ENCODE assay signal across 8 cellular contexts in genomic region chr10:122374859-122375721, GRCh38. TPM values are rescaled to one million over a fixed set of nuclear protein-coding genes. Genes with fewer than 3 reads are reported as not detected.
DNase-seq lines count a peak whose midpoint lies in the region; ATAC-seq, FAIRE-seq and TF ChIP-seq lines count a peak whose summit lies in the region.

No MANE protein-coding gene starts in this region.

- peaks cover 7 to 45% of the 10 kb centered on the region in 2 experiments; a peak in 3 of 4 replicates for H3K79me2 ChIP-seq in H1 (ENCODE audit: control insufficient read depth in 1 of 2, insufficient read depth in 2 of 2, low read length in 2 of 2)

- no peak overlapping the region for H2BK12ac ChIP-seq in H1 (ENCODE audit: low read depth, low read length)

- H3K9me3 ChIP-seq in H1 (ENCODE audit: insufficient read depth in 2 of 2, low read depth in 1 of 2, low read length in 1 of 2), result no peaks in the 10 kb centered on the region
- H3K9me3 ChIP-seq in mesodermal cell (ENCODE audit: control insufficient read depth, low read length), result no peaks in the 10 kb centered on the region

- H2AK5ac ChIP-seq in H1 (ENCODE audit: low read depth, low read length), result no peak overlapping the region

- POLR2A ChIA-PET in H1 (lab: Charles Lee; ENCODE audit: partially characterized antibody), result interaction anchor here (0.6 to 1.7 kb wide), 6 partner anchors 9 to 502 kb away, joined by 3 to 5 read pairs (median 3); no protein-coding TSS in a partner anchor

- ATAC-seq in HG02852 (IDR thresholded peaks at IDR 0.05; ENCODE audit: unreplicated experiment), result peak; percentile 42
- peak; percentile 41 for ATAC-seq in activated CD8-positive, alpha-beta memory T cell treated with anti-CD3 and anti-CD28 coated beads, Interleukin-2, amount 10 ng/mL, durations not matched to agents 7 days and 5 days

- no peak overlapping the region for H3K14ac ChIP-seq in H1 (ENCODE audit: insufficient read length)

- CTCF ChIA-PET in activated CD8-positive, alpha-beta memory T cell treated with anti-CD3 and anti-CD28 coated beads, Interleukin-2, amount 10 ng/mL, durations not matched to agents 7 days and 5 days (lab: Charles Lee), result interaction anchor here (1.0 to 3.1 kb wide), 10 partner anchors 12 to 191 kb away, joined by 3 to 17 read pairs (median 6); no protein-coding TSS in a partner anchor
- CTCF ChIA-PET in H1 (lab: Charles Lee; ENCODE audit: partially characterized antibody), result interaction anchor here (1.6 kb wide), 1 partner anchor 60 kb away, joined by 11 read pairs; no protein-coding TSS in a partner anchor

- peak overlapping the region; percentile 80 to 81 for H3K4me2 ChIP-seq in H1 (ENCODE audit: insufficient read depth in 1 of 2, low read depth in 2 of 2, low read length in 2 of 2)

- no peak for TF ChIP-seq CTCF in H1 (IDR thresholded peaks at IDR 0.05; ENCODE audit: control extremely low read depth in 1 of 3, insufficient read depth in 1 of 3, low read depth in 1 of 3, low read length in 3 of 3)

- H3K56ac ChIP-seq in H1 (replicated peaks; ENCODE audit: insufficient read length, low read depth, low read length), result peak overlapping the region; percentile 21

- no peak for TF ChIP-seq EP300 in H1 (IDR thresholded peaks at IDR 0.05; ENCODE audit: borderline replicate concordance in 1 of 2, low read depth in 2 of 2, low read length in 2 of 2)

- H3K23ac ChIP-seq in H1 (ENCODE audit: insufficient read length), result no peak overlapping the region

- no peak overlapping the region for H2BK15ac ChIP-seq in H1 (ENCODE audit: low read length)

- peak; percentile 44 to 61 for TF ChIP-seq POLR2A in H1 (IDR thresholded peaks at IDR 0.05; ENCODE audit: control extremely low read depth in 1 of 2, low read depth in 2 of 2, low read length in 2 of 2)

- peak overlapping the region; percentile 14; the same call in 1 of the 2 replicates for H3K18ac ChIP-seq in H1 (ENCODE audit: extremely low read depth, low read length)

- no peaks in the 10 kb centered on the region; a peak in 3 of 8 replicates for H3K36me3 ChIP-seq in H1 (ENCODE audit: control insufficient read depth in 2 of 4, insufficient read depth in 4 of 4, low read length in 3 of 4)
- peaks cover 5% of the 10 kb centered on the region for H3K36me3 ChIP-seq in mesodermal cell (ENCODE audit: control insufficient read depth, insufficient read depth, low read length)

- H3K36me3 Mint-ChIP-seq in activated CD8-positive, alpha-beta memory T cell treated with anti-CD3 and anti-CD28 coated beads, Interleukin-2, amount 10 ng/mL, durations not matched to agents 7 days and 5 days, result peaks cover 9% of the 10 kb centered on the region

- 0 out of 2 replicates have a peak, but pooled peaks cover 6% of the 10 kb centered on the region for H3K79me1 ChIP-seq in H1 (ENCODE audit: low read depth, low read length)

- 0 out of 2 replicates have a peak overlapping the region, but pooled peaks have one; percentile 21 for H2BK5ac ChIP-seq in H1 (ENCODE audit: low read depth, low read length)

- TF ChIP-seq RAD21 in H1 (IDR thresholded peaks at IDR 0.05 in 1 of 2, conservative IDR thresholded peaks at IDR 0.05 in 1 of 2; ENCODE audit: low read depth in 2 of 2, low read length in 2 of 2), result no peak

- WGBS in H1 (ENCODE audit: extremely low coverage in 1 of 2, insufficient coverage in 1 of 2, insufficient read length in 1 of 2, insufficient replicate concordance in 2 of 2, low coverage in 1 of 2, low lambda C conversion rate in 2 of 2, missing lambda C conversion rate in 1 of 2), 2 experiments, result 1% methylated on average over 49 of the region's 93 CpGs; no CpG with 5 or more reads in 1 of the 2 experiments
- 0% methylated on average over 81 to 82 of the region's 93 CpGs for WGBS in mesodermal cell (ENCODE audit: insufficient coverage in 2 of 2), 2 experiments

- no peak for FAIRE-seq in H1 (lab: Jason Lieb, UNC)

- H3K9me3 Mint-ChIP-seq in activated CD8-positive, alpha-beta memory T cell treated with anti-CD3 and anti-CD28 coated beads, Interleukin-2, amount 10 ng/mL, durations not matched to agents 7 days and 5 days (ENCODE audit: low read depth), result no peaks in the 10 kb centered on the region

- H3K27me3 ChIP-seq in H1 (replicated peaks in 1 of 4; ENCODE audit: control insufficient read depth in 3 of 4, extremely low read depth in 1 of 4, insufficient read depth in 3 of 4, low read length in 3 of 4), result peaks cover 0 to 11% (median 5%) of the 10 kb centered on the region in 4 experiments; a peak in 3 of 7 replicates

- H3K4me1 ChIP-seq in H1 (replicated peaks in 1 of 4; ENCODE audit: control insufficient read depth in 3 of 4, insufficient read depth in 4 of 4, low read length in 3 of 4) (peaks cover 0 to 3% (median 0%) of the 10 kb centered on the region in 4 experiments; a peak in 2 of 7 replicates), mesodermal cell (ENCODE audit: control insufficient read depth, insufficient read depth, low read length, poor library complexity, severe bottlenecking) (no peaks in the 10 kb centered on the region)

- H4K5ac ChIP-seq in H1 (ENCODE audit: insufficient read length, low read depth, low read length), result peak overlapping the region; percentile 41

- H3K27ac Mint-ChIP-seq in activated CD8-positive, alpha-beta memory T cell treated with anti-CD3 and anti-CD28 coated beads, Interleukin-2, amount 10 ng/mL, durations not matched to agents 7 days and 5 days, result peak overlapping the region; percentile 65

- peaks cover 22% of the 10 kb centered on the region for H3K4me1 Mint-ChIP-seq in activated CD8-positive, alpha-beta memory T cell treated with anti-CD3 and anti-CD28 coated beads, Interleukin-2, amount 10 ng/mL, durations not matched to agents 7 days and 5 days

- no peaks in the 10 kb centered on the region for H4K20me1 ChIP-seq in H1 (replicated peaks in 1 of 2; ENCODE audit: control insufficient read depth in 1 of 2, insufficient read depth in 2 of 2, low read length in 2 of 2)

- H4K8ac ChIP-seq in H1 (ENCODE audit: extremely low read depth, insufficient read depth, low read length), result no peak overlapping the region

- H3K4me3 ChIP-seq in H1 (ENCODE audit: extremely low read depth in 1 of 4, insufficient read depth in 2 of 4, low read depth in 3 of 4, low read length in 4 of 4) (peak overlapping the region; percentile 64 to 74 (median 71)), mesodermal cell (ENCODE audit: extremely low read depth, insufficient read depth, low read length, poor library complexity, severe bottlenecking) (peak overlapping the region; percentile 74)

- H3K4ac ChIP-seq in H1 (replicated peaks; ENCODE audit: insufficient read length, low read depth, low read length), result peak overlapping the region; percentile 53

- H3K23me2 ChIP-seq in H1 (ENCODE audit: low read depth, low read length), result peaks cover 5% of the 10 kb centered on the region

- H3K27ac ChIP-seq in H1 (ENCODE audit: low read depth, low read length), result peak overlapping the region; percentile 63; the same call in 1 of the 2 replicates
- peak overlapping the region; percentile 42 for H3K27ac ChIP-seq in mesodermal cell (ENCODE audit: low read depth, low read length, severe bottlenecking)

- no peak overlapping the region for H4K91ac ChIP-seq in H1 (replicated peaks; ENCODE audit: insufficient read length, low read length)

- DNase-seq in NCI-H2196 (lab: John Stamatoyannopoulos, UW; ENCODE audit: unreplicated experiment) (peak; percentile 24), NCI-H2196 treated with DMSO at 0.1 percent for 48 hours (lab: John Stamatoyannopoulos, UW; ENCODE audit: unreplicated experiment) (no peak), NCI-H2227 (lab: John Stamatoyannopoulos, UW; ENCODE audit: unreplicated experiment) (peak; percentile 75), H1 (ENCODE audit: low read depth in 1 of 2, low spot score in 2 of 2) (peak in 1 of 2 experiments; percentile 78)
- peak; percentile 79 for DNase-seq in activated CD8-positive, alpha-beta memory T cell treated with anti-CD3 and anti-CD28 coated beads, Interleukin-2, amount 10 ng/mL, durations not matched to agents 7 days and 5 days
- DNase-seq in stimulated activated CD8-positive, alpha-beta memory T cell treated with anti-CD3 and anti-CD28 coated beads, Interleukin-15, amount 100 ng/mL, for 1 hour (ENCODE audit: low read depth), result peak; percentile 42

- H3K4me3 Mint-ChIP-seq in activated CD8-positive, alpha-beta memory T cell treated with anti-CD3 and anti-CD28 coated beads, Interleukin-2, amount 10 ng/mL, durations not matched to agents 7 days and 5 days, result peak overlapping the region; percentile 81

- H2AFZ ChIP-seq in H1 (ENCODE audit: low read length), result no peak overlapping the region

- H2BK120ac ChIP-seq in H1 (replicated peaks; ENCODE audit: low read depth, low read length), result no peak overlapping the region

- H3K9ac ChIP-seq in H1 (replicated peaks in 1 of 4; ENCODE audit: extremely low read depth in 1 of 4, low read depth in 3 of 4, low read length in 3 of 4), result peak overlapping the region; percentile 51 to 86 (median 54)

- H3K27me3 Mint-ChIP-seq in activated CD8-positive, alpha-beta memory T cell treated with anti-CD3 and anti-CD28 coated beads, Interleukin-2, amount 10 ng/mL, durations not matched to agents 7 days and 5 days, result peaks cover 63% of the 10 kb centered on the region

- H2BK20ac ChIP-seq in H1 (ENCODE audit: low read length), result no peak overlapping the region

RNA-seq across cellular contexts. Expression of gene PLEKHA1, which starts 0.6 kb away (rescaled TPM):
- 1 to 10 TPM; 5.3 to 7.2 TPM for total RNA-seq in activated CD8-positive, alpha-beta memory T cell treated with anti-CD3 and anti-CD28 coated beads, Interleukin-2, amount 10 ng/mL, durations not matched to agents 7 days and 5 days
- 35.7 and 39.7 TPM in 2 replicates for total RNA-seq in H1 (2021; fragmentation: NEBNext Ultra II Directional; extraction: Animal tissue kit (Norgen Biotek cat#: 25700))
- polyA plus RNA-seq in H1 (2011; rRNA removed), result 14.0 and 15.6 TPM in 2 replicates
- polyA plus RNA-seq in H1 (2011; cell fraction: cytosol; rRNA removed), result 24.9 TPM
- polyA plus RNA-seq in H1 (2011; cell fraction: nucleus; rRNA removed), result 15.6 TPM
- polyA plus RNA-seq in H1 (2012, experiment 1 of 2), result 17.3 to 25.7 TPM (median 20.8 TPM) in 4 replicates
- polyA plus RNA-seq in H1 (2012, experiment 2 of 2), result 1.4 TPM
- polyA plus RNA-seq in H1 (2013, experiment 1 of 2), result 19.0 TPM
- 18.0 TPM for polyA plus RNA-seq in H1 (2013, experiment 2 of 2)
- 25.4 and 53.1 TPM in 2 replicates for polyA minus RNA-seq in H1 (2011; rRNA and poly(A)+ RNA removed)
- polyA minus RNA-seq in H1 (2011; cell fraction: cytosol; rRNA and poly(A)+ RNA removed), result 16.0 TPM
- 28.9 TPM for polyA minus RNA-seq in H1 (2011; cell fraction: nucleus; rRNA and poly(A)+ RNA removed)
- 31.2 TPM for polyA plus RNA-seq in mesodermal cell (2013, experiment 1 of 2)
- 29.6 TPM for polyA plus RNA-seq in mesodermal cell (2013, experiment 2 of 2)
